ENCODE assay signal across 19 cellular contexts in genomic region chr1:17825273-17826164, GRCh38.
"Had no signal": no experiment of that assay in that cellular context is flagged by ENCODE, and none has a peak within 500 bp of the region (broad histone marks: within the 10 kb centered on the region; RNA-seq: fewer than 3 reads in every experiment).

No MANE protein-coding gene starts in this region.

- H3K9me3 ChIP-seq: heart left ventricle, lower lobe of right lung, psoas muscle, suprapubic skin, transverse colon, uterus had no signal

- H3K27me3 ChIP-seq: uterus had no signal

- H3K27ac ChIP-seq: heart left ventricle, lower lobe of right lung, psoas muscle, skin epidermis, suprapubic skin, transverse colon, uterus had no signal

- H3K4me3 ChIP-seq: heart left ventricle, lower lobe of right lung, psoas muscle, skin epidermis, suprapubic skin, transverse colon, uterus had no signal

- H3K4me1 ChIP-seq: lower lobe of right lung, psoas muscle, suprapubic skin, transverse colon, uterus had no signal

- H3K36me3 ChIP-seq: heart left ventricle, lower lobe of right lung, suprapubic skin, transverse colon, uterus had no signal

- ATAC-seq: activated T-cell treated with anti-CD3 and anti-CD28 coated beads, Interleukin-2, amount 50 U/mL, for 4 hours; stimulated activated naive CD8-positive, alpha-beta T cell treated with anti-CD3 and anti-CD28 coated beads, Interleukin-15, amount 100 ng/mL, for 72 hours had no signal

- FAIRE-seq: bronchial epithelial cell, keratinocyte, TTC549 had no signal

- DNase-seq: activated CD4-positive, alpha-beta T cell treated with anti-CD3 and anti-CD28 coated beads for 4 hours; activated naive CD4-positive, alpha-beta T cell treated with Interleukin-2 at 50 U/mL for 16 hours; activated T-cell treated with anti-CD3 and anti-CD28 coated beads, Interleukin-2, amount 50 U/mL, for 4 hours; amniotic stem cell; cerebellar nuclear complex; cortex of kidney; naive B cell; T-helper 1 cell had no signal
